Comparison of ENCODE assay signal across 8 cellular contexts in the genomic region with DNA sequence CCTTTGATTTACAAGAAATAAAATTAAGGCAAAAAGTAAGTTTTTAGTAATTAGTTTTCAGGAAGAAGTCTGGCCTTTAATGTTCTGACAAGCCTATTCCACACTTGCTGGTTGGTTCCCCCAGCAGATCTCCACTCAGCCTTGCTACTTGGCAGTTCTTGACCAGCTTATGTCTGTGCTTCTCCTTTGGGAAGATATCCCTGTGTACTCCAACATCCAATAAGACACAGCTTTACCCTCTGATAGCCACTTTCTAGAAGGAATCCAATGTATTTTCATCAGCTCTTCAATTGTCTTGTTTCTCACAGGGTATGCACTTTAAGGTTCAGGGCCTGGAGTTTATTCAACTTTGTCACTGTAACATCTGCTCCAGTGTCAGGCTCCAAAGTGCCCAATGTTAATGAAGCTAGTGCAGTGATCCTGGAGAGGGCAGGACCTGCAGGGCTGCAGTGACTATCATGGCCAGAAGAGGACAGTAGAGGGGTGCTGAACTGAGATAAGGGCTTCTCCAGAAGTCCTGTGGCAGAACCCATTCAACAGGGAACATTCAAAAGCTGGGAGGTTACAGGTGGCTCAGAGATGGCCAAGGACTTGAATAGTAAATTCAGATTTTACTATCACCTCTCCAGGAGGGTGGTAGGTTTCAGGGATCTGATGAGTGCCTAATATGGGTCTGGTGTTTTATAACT. TPM values are rescaled to one million over a fixed set of nuclear protein-coding genes. Genes with fewer than 3 reads are reported as not detected.
DNase-seq lines count a peak whose midpoint lies in the region; ATAC-seq, FAIRE-seq and TF ChIP-seq lines count a peak whose summit lies in the region.

No MANE protein-coding gene starts in this region.

- ATAC-seq in HG02759 (IDR thresholded peaks at IDR 0.05; ENCODE audit: unreplicated experiment) (peak; percentile 80), left lung (peak; percentile 93)

- H3K27ac ChIP-seq in left lung: no peak overlapping the region

- no peaks in the 10 kb centered on the region for H3K4me1 ChIP-seq in left lung

- H3K36me3 ChIP-seq in bronchial epithelial cell (ENCODE audit: control insufficient read depth, insufficient read depth, low read length) (peaks cover 3% of the 10 kb centered on the region), left lung (peaks cover 5 to 18% of the 10 kb centered on the region in 2 donors)

- H3K27me3 ChIP-seq in bronchial epithelial cell (ENCODE audit: control insufficient read depth, insufficient read depth, low read length): no peaks in the 10 kb centered on the region
- no peaks in the 10 kb centered on the region for H3K27me3 ChIP-seq in left lung

- H3K4me3 ChIP-seq in bronchial epithelial cell (ENCODE audit: low read depth, low read length): no peak overlapping the region
- H3K4me3 ChIP-seq in left lung: no peak overlapping the region

- TF ChIP-seq CTCF in GM12872 (IDR thresholded peaks at IDR 0.05; ENCODE audit: insufficient read depth, low read depth, low read length) (peak; percentile 97), bronchial epithelial cell (IDR thresholded peaks at IDR 0.05; ENCODE audit: insufficient read depth, low read length, severe bottlenecking) (peak; percentile 89), left lung (IDR thresholded peaks at IDR 0.05) (peak; percentile 60 to 65)

- peak; percentile 21 for DNase-seq in 8988T
- DNase-seq in NCI-H1436 (lab: John Stamatoyannopoulos, UW): peak; percentile 67
- DNase-seq in SW480 (ENCODE audit: low spot score): peak; percentile 57
- DNase-seq in bronchial epithelial cell (ENCODE audit: low read depth): peak; percentile 63
- DNase-seq in left lung: no peak
- peak; percentile 22 for DNase-seq in stimulated activated CD8-positive, alpha-beta memory T cell treated with anti-CD3 and anti-CD28 coated beads, Interleukin-4, amount 100 ng/mL, for 24 hours (ENCODE audit: low read depth)

- intact Hi-C loops in left lung (cut with DNase I): loop anchor here in 1 of 2 donors (10.0 kb wide), 1 partner anchor 68 kb away; a partner anchor contains a TSS

- no peaks in the 10 kb centered on the region for H3K9me3 ChIP-seq in left lung

- FAIRE-seq in bronchial epithelial cell (lab: Jason Lieb, UNC): no peak

RNA-seq across cellular contexts. Expression of a gene that starts 22.9 kb away (rescaled TPM):
- total RNA-seq in bronchial epithelial cell (35.3 and 40.5 TPM in 2 replicates), left lung (10 to 100 TPM; 41.6 to 53.3 TPM)

RNA-seq across cellular contexts. Expression of a gene that starts 23.0 kb away (rescaled TPM):
- total RNA-seq in bronchial epithelial cell (12.2 and 17.1 TPM in 2 replicates), left lung (10 to 100 TPM; 15.8 to 21.2 TPM)

RNA-seq across cellular contexts. Expression of a gene that starts 42.0 kb away (rescaled TPM):
- total RNA-seq in bronchial epithelial cell (0.26 and 0.64 TPM in 2 replicates), left lung (1 to 10 TPM; 1.7 to 2.6 TPM)

Comparison
In these comparisons a context has a peak if more than half of its experiments do, and no peak if none do; other contexts are left out.
1. DNase-seq: peak in 8988T (single experiment), NCI-H1436 (single experiment), SW480 (single experiment), bronchial epithelial cell (single experiment) and stimulated activated CD8-positive, alpha-beta memory T cell treated with anti-CD3 and anti-CD28 coated beads, Interleukin-4, amount 100 ng/mL, for 24 hours (single experiment); none in left lung (0 of 2).
2. Peak in every context shown above with its lines, with median percentiles within 50 percentile points of each other: CTCF ChIP-seq.